Comparison of ENCODE assay signal across 22 cellular contexts in genomic region chr9:125742657-125743056, GRCh38.
"Had no signal": no experiment of that assay in that cellular context is flagged by ENCODE, and none has a peak within 500 bp of the region (broad histone marks: within the 10 kb centered on the region; RNA-seq: fewer than 3 reads in every experiment).

No MANE protein-coding gene starts in this region.

- ATAC-seq: foreskin keratinocyte; gastroesophageal sphincter; heart right ventricle; left cardiac atrium; left lung; left ventricle myocardium superior; lower lobe of right lung; mucosa of descending colon; naive thymus-derived CD8-positive, alpha-beta T cell had no signal

- DNase-seq: dermis blood vessel endothelial cell; dorsolateral prefrontal cortex; effector CD4-positive, alpha-beta T cell; effector memory CD4-positive, alpha-beta T cell; foreskin keratinocyte; heart right ventricle; hippocampal formation; left cardiac atrium; left lung; left ventricle myocardium superior; lower lobe of right lung; mesenchymal stem cell; mucosa of descending colon; naive B cell; naive thymus-derived CD8-positive, alpha-beta T cell had no signal

- H3K27ac ChIP-seq: coronary artery, dorsolateral prefrontal cortex, esophagus muscularis mucosa, foreskin keratinocyte, gastroesophageal sphincter, heart right ventricle, left lung, lower lobe of right lung had no signal

- FAIRE-seq: endothelial cell of umbilical vein, frontal cortex, islet of Langerhans, keratinocyte had no signal

- H3K4me3 ChIP-seq: coronary artery, dorsolateral prefrontal cortex, esophagus muscularis mucosa, gastroesophageal sphincter, heart right ventricle, left lung, lower lobe of right lung, mucosa of descending colon had no signal

- H3K9me3 ChIP-seq: esophagus muscularis mucosa, gastroesophageal sphincter, heart right ventricle, left lung, lower lobe of right lung, mucosa of descending colon had no signal
